ENCODE assay signal across 23 cellular contexts in the genomic region with DNA sequence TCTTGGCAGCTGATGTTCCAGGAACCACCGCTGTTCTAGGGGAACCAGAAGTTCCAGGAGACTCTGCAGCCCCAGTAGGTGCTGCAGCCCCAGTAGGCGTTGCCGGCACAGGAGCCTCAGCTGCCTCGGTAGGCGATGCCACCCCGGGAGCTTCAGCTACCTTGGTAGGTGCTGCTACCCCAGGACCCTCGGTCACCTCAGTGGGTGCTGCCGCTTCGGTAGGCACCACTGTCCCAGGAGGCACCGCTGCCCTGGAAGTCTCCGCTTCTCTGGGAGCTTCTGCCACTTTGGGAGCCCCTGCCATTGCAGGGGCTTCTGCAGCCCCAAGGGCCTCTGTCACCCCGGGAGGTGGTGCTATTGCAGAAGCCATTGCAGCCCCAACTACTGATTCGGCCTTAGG.
"Had no signal": no experiment of that assay in that cellular context is flagged by ENCODE, and none has a peak within 500 bp of the region (broad histone marks: within the 10 kb centered on the region; RNA-seq: fewer than 3 reads in every experiment).

No MANE protein-coding gene starts in this region.

- H3K4me3 ChIP-seq: colonic mucosa, esophagus squamous epithelium, gastrocnemius medialis, heart right ventricle, left lung, lower lobe of right lung, mucosa of descending colon had no signal

- H3K4me1 ChIP-seq: colonic mucosa, gastrocnemius medialis, lower lobe of right lung had no signal

- DNase-seq: colonic mucosa; cortex of kidney; effector CD8-positive, alpha-beta T cell; effector memory CD8-positive, alpha-beta T cell; endodermal cell; erythroblast; esophagus squamous epithelium; foreskin fibroblast; foreskin melanocyte; gastrocnemius medialis; glutamatergic neuron; head of caudate nucleus; heart right ventricle; hippocampal formation; left cardiac atrium; left ventricle myocardium superior; lower lobe of right lung; mesenchymal stem cell; mucosa of descending colon had no signal

- H3K27ac ChIP-seq: colonic mucosa, epithelial cell of prostate, esophagus squamous epithelium, gastrocnemius medialis, heart right ventricle, left lung, lower lobe of right lung had no signal

- H3K9me3 ChIP-seq: colonic mucosa, esophagus squamous epithelium, gastrocnemius medialis, heart right ventricle, left lung, lower lobe of right lung, mucosa of descending colon had no signal

- H3K27me3 ChIP-seq: colonic mucosa, esophagus squamous epithelium, gastrocnemius medialis, left lung had no signal

- H3K27ac Mint-ChIP-seq: dendritic cell treated with granulocyte-macrophage colony-stimulating factor and Interleukin-4, amounts not matched to agents 40 ng/mL and 50 ng/mL, for 4 days; effector memory CD8-positive, alpha-beta T cell; endodermal cell; mesothelial cell of epicardium had no signal

- H3K36me3 ChIP-seq: colonic mucosa, gastrocnemius medialis, left lung, lower lobe of right lung had no signal

- H3K36me3 Mint-ChIP-seq: mesothelial cell of epicardium had no signal

- H3K4me3 Mint-ChIP-seq: dendritic cell treated with granulocyte-macrophage colony-stimulating factor and Interleukin-4, amounts not matched to agents 40 ng/mL and 50 ng/mL, for 4 days; effector memory CD8-positive, alpha-beta T cell; mesothelial cell of epicardium had no signal

- H3K9me3 Mint-ChIP-seq: dendritic cell treated with granulocyte-macrophage colony-stimulating factor and Interleukin-4, amounts not matched to agents 40 ng/mL and 50 ng/mL, for 4 days; effector memory CD8-positive, alpha-beta T cell had no signal

- ATAC-seq: effector memory CD8-positive, alpha-beta T cell; gastrocnemius medialis; heart right ventricle; left cardiac atrium; left lung; left ventricle myocardium superior; lower lobe of right lung; mucosa of descending colon had no signal
